Comparison of ENCODE assay signal across 8 cellular contexts in genomic region chr19:19063183-19064097, GRCh38.
DNase-seq lines count a peak whose midpoint lies in the region; ATAC-seq lines count a peak whose summit lies in the region.

Gene SLC25A42, plus strand, starts transcription at chr19:19063994. Its CDS starts 32,131 bp downstream, at chr19:19096125.

- H3K4me3 ChIP-seq in BLaER1: peak within 1 kb of the TSS; percentile 81

- H3K36me3 ChIP-seq in BLaER1: peaks cover 40% of the 10 kb centered on the region

- H3K27me3 ChIP-seq in BLaER1: no peaks in the 10 kb centered on the region

- peak within 1 kb of the TSS; percentile 76 for H3K27ac ChIP-seq in BLaER1

- H4K20me1 ChIP-seq in BLaER1: no peaks in the 10 kb centered on the region

- H3K9ac ChIP-seq in BLaER1: peak within 1 kb of the TSS; percentile 80

- DNase-seq in NCI-H748 (lab: John Stamatoyannopoulos, UW; ENCODE audit: unreplicated experiment): peak; percentile 97
- peak; percentile 98 for DNase-seq in activated CD4-positive, alpha-beta T cell treated with anti-CD3 and anti-CD28 coated beads, Interleukin-2, amount 50 U/mL, for 1 hour
- DNase-seq in cortex of kidney (lab: John Stamatoyannopoulos, UW): peak; percentile 89
- DNase-seq in left kidney (ENCODE audit: low read depth, low spot score): peak; percentile 100
- DNase-seq in stimulated activated CD4-positive, alpha-beta T cell treated with anti-CD3 and anti-CD28 coated beads, Interleukin-2, amount 100 ng/mL, for 24 hours: peak; percentile 98 to 99

- peak within 1 kb of the TSS; percentile 97 for H3K4me2 ChIP-seq in BLaER1

- peaks cover 53% of the 10 kb centered on the region for H3K4me1 ChIP-seq in BLaER1

- peak; percentile 89 for ATAC-seq in GM19351 (IDR thresholded peaks at IDR 0.05; ENCODE audit: unreplicated experiment)
- peak; percentile 90 for ATAC-seq in HG03521 (IDR thresholded peaks at IDR 0.05; ENCODE audit: unreplicated experiment)

- no peaks in the 10 kb centered on the region for H3K9me3 ChIP-seq in BLaER1

Comparison
In these comparisons a context has a peak if more than half of its experiments do, and no peak if none do; other contexts are left out.
1. Peak in every context shown above with its lines: DNase-seq, ATAC-seq, H3K4me3 ChIP-seq and H3K27ac ChIP-seq.